In the genomic region with DNA sequence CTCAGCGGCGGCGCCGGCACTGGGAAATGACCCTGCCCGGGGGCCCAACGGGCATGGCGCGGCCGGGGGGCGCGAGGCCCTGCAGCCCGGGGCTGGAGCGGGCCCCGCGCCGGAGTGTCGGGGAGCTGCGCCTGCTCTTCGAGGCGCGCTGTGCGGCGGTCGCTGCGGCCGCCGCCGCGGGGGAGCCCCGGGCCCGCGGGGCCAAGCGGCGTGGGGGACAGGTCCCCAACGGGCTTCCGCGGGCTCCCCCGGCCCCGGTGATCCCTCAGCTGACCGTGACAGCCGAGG, we compare ENCODE assay signal across 8 cellular contexts. TPM values are rescaled to one million over a fixed set of nuclear protein-coding genes. Genes with fewer than 3 reads are reported as not detected.
A peak's percentile ranks its signal among the peaks of the same experiment; 100 is the strongest.
DNase-seq lines count a peak whose midpoint lies in the region; ATAC-seq, FAIRE-seq and TF ChIP-seq lines count a peak whose summit lies in the region.

No MANE protein-coding gene starts in this region.

- H3K27ac ChIP-seq in coronary artery (no peak overlapping the region), pancreas (no peak overlapping the region)

- H3K4me3 ChIP-seq in GM12875 (ENCODE audit: low read depth, low read length), result peak overlapping the region; percentile 36
- peak overlapping the region; percentile 78 for H3K4me3 ChIP-seq in coronary artery
- H3K4me3 ChIP-seq in pancreas, result peak overlapping the region; percentile 7 to 71 (median 45)

- no peak for TF ChIP-seq POLR2A in GM12891 (IDR thresholded peaks at IDR 0.05; ENCODE audit: low read depth, low read length)

- ATAC-seq in HG03354 (IDR thresholded peaks at IDR 0.05; ENCODE audit: poor library complexity, severe bottlenecking, unreplicated experiment), result peak; percentile 23
- peak in 1 of 4 donors; percentile 5 for ATAC-seq in pancreas

- H3K36me3 ChIP-seq in pancreas, result no peaks in the 10 kb centered on the region

- no peaks in the 10 kb centered on the region for H3K27me3 ChIP-seq in pancreas

- FAIRE-seq in pancreas (lab: Jason Lieb, UNC), result no peak
- FAIRE-seq in GM12891 (lab: Jason Lieb, UNC), result no peak

- H3K9me3 ChIP-seq in pancreas, result no peaks in the 10 kb centered on the region

- TF ChIP-seq CTCF in GM12875 (IDR thresholded peaks at IDR 0.05; ENCODE audit: borderline replicate concordance, insufficient read depth, low read depth, low read length) (no peak), coronary artery (IDR thresholded peaks at IDR 0.05) (no peak), pancreas (IDR thresholded peaks at IDR 0.05) (no peak)

- no peak for DNase-seq in coronary artery (ENCODE audit: low spot score)
- DNase-seq in pancreas, result no peak
- no peak for DNase-seq in NCI-H1694 (lab: John Stamatoyannopoulos, UW)
- no peak for DNase-seq in activated gamma-delta T cell (lab: John Stamatoyannopoulos, UW)
- DNase-seq in GM12891 (ENCODE audit: insufficient read length, low spot score), result no peak
- no peak for DNase-seq in head of caudate nucleus

- WGBS in pancreas, 2 donors, result 1 to 5% methylated on average over 16 to 41 of the region's 41 CpGs

- intact Hi-C loops in pancreas (cut with DNase I) (no loop called here), head of caudate nucleus (cut with DNase I) (no loop called here)

- peaks cover 0 to 12% (median 8%) of the 10 kb centered on the region in 3 donors for H3K4me1 ChIP-seq in pancreas

TF ChIP-seq in GM12891, 5 proteins besides CTCF, POLR2A, EP300 and RAD21:
- TF ChIP-seq PAX5 (IDR thresholded peaks at IDR 0.05; ENCODE audit: insufficient read depth, low read length, severe bottlenecking) (no peak), POLR2AphosphoS5 (IDR thresholded peaks at IDR 0.05; ENCODE audit: low read depth, low read length) (no peak), SPI1 (IDR thresholded peaks at IDR 0.05; ENCODE audit: low read depth, low read length) (no peak), POU2F2 (IDR thresholded peaks at IDR 0.05; ENCODE audit: low read depth, low read length) (no peak), TAF1 (IDR thresholded peaks at IDR 0.05; ENCODE audit: low read depth, low read length) (no peak)

RNA-seq across cellular contexts. Expression of a gene that starts 0.2 kb away (rescaled TPM):
- total RNA-seq in pancreas, result 1 to 10 TPM in 4 of 6 donors, under 1 TPM in 2; 0.64 to 2.8 (median 1.1) TPM
- polyA plus RNA-seq in pancreas, result 1 to 10 TPM in 1 of 2 donors, under 1 TPM in 1; 0.84 to 1.3 TPM
- 0.60 TPM for polyA plus RNA-seq in GM12891 (2012; ENCODE audit: low read depth, missing spikeins)

RNA-seq across cellular contexts. Expression of a gene that starts 19.8 kb away (rescaled TPM):
- under 1 TPM; 0.17 to 0.41 (median 0.26) TPM for total RNA-seq in pancreas
- under 1 TPM; 0.19 to 0.63 TPM for polyA plus RNA-seq in pancreas
- polyA plus RNA-seq in GM12891 (2012; ENCODE audit: low read depth, missing spikeins), result 0.06 TPM

RNA-seq across cellular contexts. Expression of a gene that starts 50.2 kb away (rescaled TPM):
- 10 to 100 TPM; 11.2 to 24.1 (median 17.8) TPM for total RNA-seq in pancreas
- polyA plus RNA-seq in pancreas, result 10 to 100 TPM; 10.6 to 16.9 TPM
- polyA plus RNA-seq in GM12891 (2012; ENCODE audit: low read depth, missing spikeins), result 16.9 TPM
